Comparison of ENCODE assay signal across 9 cellular contexts in genomic region chr17:9959377-9959981, GRCh38. TPM values are rescaled to one million over a fixed set of nuclear protein-coding genes. Genes with fewer than 3 reads are reported as not detected.
DNase-seq lines count a peak whose midpoint lies in the region; ATAC-seq lines count a peak whose summit lies in the region.
"Had no signal": no experiment of that assay in that cellular context is flagged by ENCODE, and none has a peak within 500 bp of the region (broad histone marks: within the 10 kb centered on the region; RNA-seq: fewer than 3 reads in every experiment).

No MANE protein-coding gene starts in this region.

- no peak for ATAC-seq in GM21723 (IDR thresholded peaks at IDR 0.05; ENCODE audit: unreplicated experiment)
- no peak for ATAC-seq in GM21619 (IDR thresholded peaks at IDR 0.05; ENCODE audit: unreplicated experiment)

- H3K4me3 Mint-ChIP-seq in activated naive CD8-positive, alpha-beta T cell treated with anti-CD3 and anti-CD28 coated beads for 36 hours: no peak overlapping the region

- DNase-seq in ELF-1 (ENCODE audit: low read depth, low spot score): peak; percentile 88
- peak; percentile 21 for DNase-seq in Jurkat, Clone E6-1 (ENCODE audit: low read depth, low spot score)
- peak; percentile 24 for DNase-seq in activated naive CD8-positive, alpha-beta T cell treated with anti-CD3 and anti-CD28 coated beads for 36 hours
- peak; percentile 10 to 25 for DNase-seq in hippocampal formation (lab: John Stamatoyannopoulos, UW)
- DNase-seq in stimulated activated CD4-positive, alpha-beta T cell treated with anti-CD3 and anti-CD28 coated beads, Interleukin-4, amount 100 ng/mL, for 24 hours: peak; percentile 11
- no peak for DNase-seq in NCI-H2029 (lab: John Stamatoyannopoulos, UW)

- H3K4me3 ChIP-seq in Jurkat, Clone E6-1 (ENCODE audit: low read length): no peak overlapping the region

- no peak overlapping the region for H3K27ac Mint-ChIP-seq in activated naive CD8-positive, alpha-beta T cell treated with anti-CD3 and anti-CD28 coated beads for 36 hours

- H3K27me3 Mint-ChIP-seq in activated naive CD8-positive, alpha-beta T cell treated with anti-CD3 and anti-CD28 coated beads for 36 hours: peaks cover 4% of the 10 kb centered on the region

- no peaks in the 10 kb centered on the region for H3K36me3 Mint-ChIP-seq in activated naive CD8-positive, alpha-beta T cell treated with anti-CD3 and anti-CD28 coated beads for 36 hours

- H3K9me3 Mint-ChIP-seq in activated naive CD8-positive, alpha-beta T cell treated with anti-CD3 and anti-CD28 coated beads for 36 hours: no peaks in the 10 kb centered on the region

- no peaks in the 10 kb centered on the region for H3K4me1 Mint-ChIP-seq in activated naive CD8-positive, alpha-beta T cell treated with anti-CD3 and anti-CD28 coated beads for 36 hours

RNA-seq across cellular contexts. Expression of gene RCVRN, which starts 54.4 kb away (rescaled TPM):
- polyA plus RNA-seq in Jurkat, Clone E6-1 (2012; ENCODE audit: insufficient read depth, insufficient read length): not detected
- total RNA-seq in activated naive CD8-positive, alpha-beta T cell treated with anti-CD3 and anti-CD28 coated beads for 36 hours: not detected
- total RNA-seq: T-helper 1 cell treated with Interleukin-12 subunit alpha and Interleukin-12 subunit beta and Interleukin-4 antibody, amounts not matched to agents 30 ng/mL and 1 ng/mL, for 36 hours had no signal
